Comparison of ENCODE assay signal across 8 cellular contexts in the genomic region with DNA sequence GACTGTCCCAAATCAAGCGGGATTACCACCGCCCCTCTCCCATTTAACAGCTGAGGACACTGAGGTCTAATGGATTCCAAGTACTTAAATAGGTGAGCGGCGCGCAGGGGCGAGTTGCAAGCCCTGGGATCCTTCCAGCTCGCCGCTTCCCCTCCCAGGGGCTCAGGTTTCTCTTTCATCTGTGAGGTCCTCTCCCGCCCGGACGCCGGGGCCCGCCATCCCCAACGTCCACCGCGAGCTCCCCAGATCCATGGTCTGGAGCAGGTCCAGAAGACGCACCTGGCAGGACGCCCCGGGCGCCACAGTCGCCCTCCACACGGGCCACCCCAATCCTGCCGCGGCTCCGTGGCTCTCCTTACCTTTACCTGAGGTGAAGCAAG. TPM values are rescaled to one million over a fixed set of nuclear protein-coding genes. Genes with fewer than 3 reads are reported as not detected.
DNase-seq lines count a peak whose midpoint lies in the region; ATAC-seq and TF ChIP-seq lines count a peak whose summit lies in the region.

No MANE protein-coding gene starts in this region.

- H3K27me3 Mint-ChIP-seq in progenitor cell of endocrine pancreas = no peaks in the 10 kb centered on the region

- H3K4me1 ChIP-seq in gastroesophageal sphincter = peaks cover 0 to 32% (median 0%) of the 10 kb centered on the region in 3 donors

- H3K9me3 ChIP-seq in WERI-Rb-1 (ENCODE audit: severe bottlenecking) = no peaks in the 10 kb centered on the region
- H3K9me3 ChIP-seq in gastroesophageal sphincter = no peaks in the 10 kb centered on the region

- WGBS in gastroesophageal sphincter (ENCODE audit: low coverage in 1 of 2), 2 donors = 0% methylated on average over 13 of the region's 25 CpGs; no CpG with 5 or more reads in 1 of the 2 donors

- TF ChIP-seq CTCF in WERI-Rb-1 (IDR thresholded peaks at IDR 0.05; ENCODE audit: low read depth, low read length) = no peak
- TF ChIP-seq CTCF in gastroesophageal sphincter (IDR thresholded peaks at IDR 0.05) = no peak
- TF ChIP-seq CTCF in progenitor cell of endocrine pancreas (IDR thresholded peaks at IDR 0.05; ENCODE audit: unreplicated experiment) = no peak

- H3K4me3 Mint-ChIP-seq in progenitor cell of endocrine pancreas (ENCODE audit: low read depth) = peak overlapping the region; percentile 77

- H3K4me1 Mint-ChIP-seq in progenitor cell of endocrine pancreas (ENCODE audit: low read depth) = peaks cover 18% of the 10 kb centered on the region

- no peaks in the 10 kb centered on the region for H3K36me3 Mint-ChIP-seq in progenitor cell of endocrine pancreas (ENCODE audit: insufficient read depth)

- H3K4me3 ChIP-seq in WERI-Rb-1 (ENCODE audit: low read depth, low read length) = peak overlapping the region; percentile 86
- H3K4me3 ChIP-seq in gastroesophageal sphincter = peak overlapping the region; percentile 49 to 70

- no peaks in the 10 kb centered on the region for H3K36me3 ChIP-seq in WERI-Rb-1
- no peaks in the 10 kb centered on the region for H3K36me3 ChIP-seq in gastroesophageal sphincter

- H3K9me3 Mint-ChIP-seq in progenitor cell of endocrine pancreas (ENCODE audit: low read depth) = no peaks in the 10 kb centered on the region

- ATAC-seq in HG03565 (IDR thresholded peaks at IDR 0.05; ENCODE audit: unreplicated experiment) (peak; percentile 2), gastroesophageal sphincter (peak; percentile 27), GM18873 (IDR thresholded peaks at IDR 0.05; ENCODE audit: low FRiP score, unreplicated experiment) (no peak)

- H3K27me3 ChIP-seq in WERI-Rb-1 (ENCODE audit: insufficient read depth, low read depth, severe bottlenecking) = no peaks in the 10 kb centered on the region
- no peaks in the 10 kb centered on the region for H3K27me3 ChIP-seq in gastroesophageal sphincter

- peak overlapping the region; percentile 85 for H3K27ac ChIP-seq in WERI-Rb-1
- peak overlapping the region; percentile 2 to 86 (median 84) for H3K27ac ChIP-seq in gastroesophageal sphincter

- H3K27ac Mint-ChIP-seq in progenitor cell of endocrine pancreas = peak overlapping the region; percentile 93

- DNase-seq in stimulated activated CD4-positive, alpha-beta T cell treated with anti-CD3 and anti-CD28 coated beads, Interleukin-4, amount 100 ng/mL, for 24 hours = peak; percentile 6
- DNase-seq in stimulated activated CD4-positive, alpha-beta T cell treated with anti-CD3 and anti-CD28 coated beads, Interleukin-4, amount 100 ng/mL, for 4 hours = no peak
- DNase-seq in WERI-Rb-1 (no peak), progenitor cell of endocrine pancreas (ENCODE audit: low spot score, unreplicated experiment) (no peak), activated gamma-delta T cell treated with Interleukin-2 at 50 U/mL for 16 hours (no peak)

- no peak for TF ChIP-seq POLR2A in gastroesophageal sphincter (IDR thresholded peaks at IDR 0.05)

- no peak for TF ChIP-seq EP300 in gastroesophageal sphincter (IDR thresholded peaks at IDR 0.05)

RNA-seq across cellular contexts. Expression of gene STARD4, which starts 0.3 kb away (rescaled TPM):
- total RNA-seq in gastroesophageal sphincter (10 to 100 TPM in 2 of 4 donors, 1 to 10 TPM in 2; 6.0 to 19.3 (median 10.2) TPM), progenitor cell of endocrine pancreas (35.6 and 41.2 TPM in 2 replicates)
